In the genomic region with DNA sequence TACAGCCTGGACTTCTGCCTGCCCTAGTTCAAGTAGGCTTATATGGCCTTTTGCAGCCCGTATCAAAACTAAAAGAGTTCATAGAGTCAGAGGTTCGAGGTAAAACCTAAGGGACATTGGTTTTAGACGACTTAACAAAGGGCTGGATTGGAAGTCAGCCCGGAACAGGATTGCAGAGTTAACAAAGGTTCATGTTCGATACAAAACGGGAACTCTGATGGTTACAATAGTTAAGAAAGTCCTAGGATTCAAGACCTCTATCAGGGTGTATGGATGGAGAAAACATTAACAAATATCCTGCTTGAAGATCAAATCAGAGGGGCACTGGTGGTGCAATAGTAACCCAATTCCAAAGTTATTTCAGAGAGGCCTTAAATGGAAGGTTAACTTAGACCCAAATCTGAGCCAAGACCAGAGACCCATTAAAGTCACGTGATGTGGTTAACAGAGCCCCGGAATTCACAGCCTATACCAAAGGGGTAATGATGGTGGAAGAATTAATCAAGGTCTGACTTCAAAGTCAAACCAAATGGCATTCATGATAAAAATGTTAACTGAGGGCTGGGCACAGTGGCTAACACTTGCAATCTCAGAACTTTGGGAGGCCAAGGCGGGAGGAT, we compare ENCODE assay signal across 11 cellular contexts. TPM values are rescaled to one million over a fixed set of nuclear protein-coding genes. Genes with fewer than 3 reads are reported as not detected.
A peak's percentile ranks its signal among the peaks of the same experiment; 100 is the strongest.
DNase-seq lines count a peak whose midpoint lies in the region; ATAC-seq and TF ChIP-seq lines count a peak whose summit lies in the region.
"Had no signal": no experiment of that assay in that cellular context is flagged by ENCODE, and none has a peak within 500 bp of the region (broad histone marks: within the 10 kb centered on the region; RNA-seq: fewer than 3 reads in every experiment).

No MANE protein-coding gene starts in this region.

- TF ChIP-seq POLR2A in GM18505 (IDR thresholded peaks at IDR 0.05; ENCODE audit: borderline replicate concordance, extremely low read depth, insufficient read depth, insufficient read length), result no peak

- dilution Hi-C loops in mammary epithelial cell (cut with HindIII; ENCODE audit: low sequenced_read_pairs), result no loop called here

- H3K9ac ChIP-seq in mammary epithelial cell (ENCODE audit: insufficient read depth, low read length) (no peak overlapping the region), mucosa of rectum (ENCODE audit: low read depth in 1 of 2, low read length in 2 of 2) (peak overlapping the region in 1 of 2 donors; percentile 79)

- no peaks in the 10 kb centered on the region for H4K20me1 ChIP-seq in mammary epithelial cell (ENCODE audit: insufficient read depth, low read length)

- peak overlapping the region; percentile 89 for H2AFZ ChIP-seq in mammary epithelial cell (ENCODE audit: low read depth, low read length)

- H3K9me3 ChIP-seq in heart right ventricle (peaks cover 0 to 5% (median 0%) of the 10 kb centered on the region in 11 donors), mammary epithelial cell (replicated peaks; ENCODE audit: insufficient read depth, low read length) (peaks cover 10% of the 10 kb centered on the region), mucosa of rectum (ENCODE audit: control insufficient read depth in 2 of 2, low read length in 2 of 2) (no peaks in the 10 kb centered on the region)

- DNase-seq in heart right ventricle (no peak), Right ventricle myocardium inferior (ENCODE audit: missing footprints) (no peak), mammary epithelial cell (no peak), NCI-H1417 treated with DMSO at 0.1 percent for 48 hours (lab: John Stamatoyannopoulos, UW) (no peak)
- DNase-seq: COR-L47, SIG-M5 had no signal

- in situ Hi-C loops in mammary epithelial cell (cut with MboI; ENCODE audit: low sequenced_read_pairs in 2 of 2), result no loop called here

- intact Hi-C loops in heart right ventricle (cut with DNase I), result no loop called here
- intact Hi-C loops in Right ventricle myocardium inferior (cut with DNase I), result no loop called here
- intact Hi-C loops in mammary epithelial cell (cut with micrococcal nuclease), result no loop called here

- no peaks in the 10 kb centered on the region for H3K27me3 ChIP-seq in heart right ventricle
- no peaks in the 10 kb centered on the region for H3K27me3 ChIP-seq in mammary epithelial cell (ENCODE audit: insufficient read depth, low read length)
- no peaks in the 10 kb centered on the region for H3K27me3 ChIP-seq in mucosa of rectum (ENCODE audit: control insufficient read depth in 2 of 2, insufficient read depth in 2 of 2, low read length in 2 of 2)

- ATAC-seq in heart right ventricle (no peak), Right ventricle myocardium inferior (no peak), GM21367 (IDR thresholded peaks at IDR 0.05; ENCODE audit: unreplicated experiment) (no peak), GM18505 (IDR thresholded peaks at IDR 0.05; ENCODE audit: unreplicated experiment) (no peak)

- no peak overlapping the region for H3K4me2 ChIP-seq in mammary epithelial cell (ENCODE audit: insufficient read depth, low read depth, low read length)

- no TSS peak for BruUV-seq in mammary epithelial cell (replicated peaks; lab: Mats Ljungman, UMichigan)

- H3K79me2 ChIP-seq in mammary epithelial cell (ENCODE audit: insufficient read depth, low read length), result no peaks in the 10 kb centered on the region

- H3K27ac ChIP-seq in heart right ventricle, result peak overlapping the region in 7 of 10 donors; percentile 83 to 94 (median 88)
- H3K27ac ChIP-seq in mammary epithelial cell (ENCODE audit: insufficient read depth, low read depth, low read length), result no peak overlapping the region
- peak overlapping the region in 1 of 2 donors; percentile 78 for H3K27ac ChIP-seq in mucosa of rectum (ENCODE audit: low read depth in 2 of 2, low read length in 2 of 2)
- no peak overlapping the region for H3K27ac ChIP-seq in urinary bladder (ENCODE audit: low read depth)

- no peaks in the 10 kb centered on the region for H3K36me3 ChIP-seq in heart right ventricle
- no peaks in the 10 kb centered on the region for H3K36me3 ChIP-seq in mammary epithelial cell (ENCODE audit: insufficient read depth, low read length)
- H3K36me3 ChIP-seq in mucosa of rectum (ENCODE audit: control insufficient read depth in 2 of 2, insufficient read depth in 2 of 2, low read length in 2 of 2), result no peaks in the 10 kb centered on the region
- H3K36me3 ChIP-seq in urinary bladder (ENCODE audit: insufficient read depth), result no peaks in the 10 kb centered on the region

- TF ChIP-seq CTCF in heart right ventricle (IDR thresholded peaks at IDR 0.05), result no peak
- no peak for TF ChIP-seq CTCF in mammary epithelial cell (conservative IDR thresholded peaks at IDR 0.05 in 1 of 2, IDR thresholded peaks at IDR 0.05 in 1 of 2; ENCODE audit: extremely low read depth in 1 of 2, insufficient read depth in 1 of 2, low read depth in 1 of 2, low read length in 2 of 2)

- CTCF ChIA-PET in mammary epithelial cell (lab: Charles Lee; ENCODE audit: low non-redundant PET), result no interaction called here

- peaks cover 0 to 7% (median 0%) of the 10 kb centered on the region in 9 donors for H3K4me1 ChIP-seq in heart right ventricle
- no peaks in the 10 kb centered on the region for H3K4me1 ChIP-seq in mammary epithelial cell (ENCODE audit: insufficient read depth, low read length)
- no peaks in the 10 kb centered on the region for H3K4me1 ChIP-seq in mucosa of rectum (ENCODE audit: control insufficient read depth in 2 of 2, insufficient read depth in 2 of 2, low read length in 2 of 2)
- H3K4me1 ChIP-seq in urinary bladder (ENCODE audit: insufficient read depth), result no peaks in the 10 kb centered on the region

- H3K4me3 ChIP-seq in heart right ventricle (peak overlapping the region in 9 of 10 donors; percentile 43 to 78 (median 64)), mammary epithelial cell (replicated peaks in 1 of 3; ENCODE audit: insufficient read depth in 1 of 3, low read depth in 2 of 3, low read length in 3 of 3) (no peak overlapping the region), mucosa of rectum (ENCODE audit: low read length in 2 of 2) (peak overlapping the region; percentile 82 to 85), urinary bladder (ENCODE audit: low read depth, low read length) (peak overlapping the region; percentile 61)

- WGBS in heart right ventricle, 2 donors, result 57 to 59% methylated on average over 9 of the region's 9 CpGs
- 57% methylated on average over 8 of the region's 9 CpGs for WGBS in mammary epithelial cell (ENCODE audit: low coverage, missing lambda C conversion rate)
- 57% methylated on average over 9 of the region's 9 CpGs for WGBS in urinary bladder

RNA-seq across cellular contexts. Expression of gene ZNF630, which starts 0.7 kb away (rescaled TPM):
- 1 to 10 TPM; 1.3 to 3.5 (median 2.6) TPM for total RNA-seq in heart right ventricle
- polyA plus RNA-seq in heart right ventricle, result 1 to 10 TPM in 1 of 2 donors, under 1 TPM in 1; 0.96 to 2.5 TPM
- total RNA-seq in Right ventricle myocardium inferior, result 2.4 TPM
- 1 to 10 TPM; 1.2 to 2.7 TPM for total RNA-seq in mammary epithelial cell
- polyA plus RNA-seq in mammary epithelial cell, result 0.35 TPM
- not detected for polyA minus RNA-seq in mammary epithelial cell
- total RNA-seq in urinary bladder, result 9.5 TPM
- 3.2 TPM for polyA plus RNA-seq in urinary bladder

RNA-seq across cellular contexts. Expression of gene SPACA5B, which starts 58.3 kb away (rescaled TPM):
- total RNA-seq in heart right ventricle (not detected), Right ventricle myocardium inferior (not detected), mammary epithelial cell (not detected), urinary bladder (not detected)
- polyA plus RNA-seq in heart right ventricle (not detected), mammary epithelial cell (not detected), urinary bladder (not detected)
- not detected for polyA minus RNA-seq in mammary epithelial cell
- total RNA-seq: HT-29 had no signal

Comparison
In these comparisons a context has a peak if more than half of its experiments do, and no peak if none do; other contexts are left out.
1. H3K27ac ChIP-seq: peak in heart right ventricle (7 of 10); none in mammary epithelial cell (single experiment) and urinary bladder (single experiment).
2. H3K4me3 ChIP-seq: peak in heart right ventricle (9 of 10), mucosa of rectum (2 of 2) and urinary bladder (single experiment); none in mammary epithelial cell (0 of 3).